In the genomic region with DNA sequence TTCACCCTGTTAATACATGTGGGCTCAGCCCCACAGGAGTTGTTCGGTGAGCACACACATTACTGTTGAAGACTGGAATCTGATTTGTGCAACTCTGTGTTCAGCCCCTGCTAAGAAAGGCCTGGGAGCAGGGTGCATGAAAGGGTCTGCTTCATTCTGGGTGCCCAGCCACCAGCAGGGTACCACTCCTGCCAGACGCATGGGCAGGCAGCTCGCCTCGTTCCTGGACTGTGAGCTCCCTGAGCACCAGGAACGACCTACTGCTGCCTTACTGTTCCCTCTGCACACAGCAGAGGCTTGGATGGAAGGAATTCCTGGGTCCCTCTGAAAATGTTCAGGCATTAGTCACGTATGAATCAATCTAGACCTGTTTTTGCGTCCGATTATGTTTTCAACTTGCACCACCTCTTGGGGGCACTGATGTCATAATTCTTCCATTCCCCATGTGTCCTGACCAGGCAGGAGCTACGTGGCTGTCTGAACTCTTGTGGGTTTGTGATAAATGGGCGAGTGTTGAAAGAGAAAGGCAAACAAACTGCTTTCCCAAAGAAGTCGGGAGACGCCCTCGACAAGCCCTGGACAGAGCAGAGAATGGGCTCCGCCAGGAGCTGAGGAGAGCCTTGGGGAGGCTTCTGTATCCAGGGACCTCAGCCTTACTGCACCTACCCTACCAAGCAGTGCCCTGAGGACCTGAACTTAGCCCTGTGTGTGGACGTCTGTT, we compare ENCODE assay signal across 8 cellular contexts.
DNase-seq lines count a peak whose midpoint lies in the region; ATAC-seq and TF ChIP-seq lines count a peak whose summit lies in the region.

No MANE protein-coding gene starts in this region.

- peaks cover 14 to 35% of the 10 kb centered on the region in 2 donors for H3K4me1 ChIP-seq in muscle layer of duodenum (ENCODE audit: control insufficient read depth in 1 of 2, insufficient read depth in 2 of 2, low read length in 2 of 2)

- in situ Hi-C loops in astrocyte of the spinal cord (cut with HindIII; ENCODE audit: low sequenced_read_pairs), result no loop called here

- no peak for TF ChIP-seq CTCF in GM12865 (IDR thresholded peaks at IDR 0.05; ENCODE audit: insufficient read depth, low read depth, low read length, missing control alignments)
- no peak for TF ChIP-seq CTCF in astrocyte of the spinal cord (IDR thresholded peaks at IDR 0.05; ENCODE audit: low read depth, low read length)

- peak overlapping the region; percentile 56 for H3K27ac ChIP-seq in muscle layer of duodenum (ENCODE audit: low read length)

- no peaks in the 10 kb centered on the region for H3K27me3 ChIP-seq in muscle layer of duodenum (ENCODE audit: low read depth, low read length)

- H3K4me3 ChIP-seq in GM12865 (ENCODE audit: low read depth, low read length), result no peak overlapping the region
- H3K4me3 ChIP-seq in astrocyte of the spinal cord (ENCODE audit: low read depth, low read length), result no peak overlapping the region
- H3K4me3 ChIP-seq in muscle layer of duodenum (ENCODE audit: low read depth in 1 of 2, low read length in 2 of 2), result peak overlapping the region; percentile 4 to 18

- TF ChIP-seq RAD21 in Ishikawa (IDR thresholded peaks at IDR 0.05; ENCODE audit: low read depth), result peak; percentile 34; the same call in 1 of the 2 replicates

- TF ChIP-seq EP300 in Ishikawa (IDR thresholded peaks at IDR 0.05; ENCODE audit: borderline replicate concordance), result no peak

- H3K9me3 ChIP-seq in muscle layer of duodenum (ENCODE audit: control insufficient read depth in 1 of 2, low read length in 2 of 2), result no peaks in the 10 kb centered on the region

- no peaks in the 10 kb centered on the region for H3K36me3 ChIP-seq in muscle layer of duodenum (ENCODE audit: control insufficient read depth in 1 of 2, insufficient read depth in 2 of 2, low read length in 2 of 2)

- ATAC-seq in HG02970 (IDR thresholded peaks at IDR 0.05; ENCODE audit: low FRiP score, unreplicated experiment), result no peak

- DNase-seq in GM12865 (ENCODE audit: low read depth), result peak; percentile 26
- peak; percentile 79 for DNase-seq in astrocyte of the spinal cord (ENCODE audit: low read depth, low spot score)
- DNase-seq in amniotic stem cell (lab: John Stamatoyannopoulos, UW), result no peak
- no peak for DNase-seq in activated gamma-delta T cell (lab: John Stamatoyannopoulos, UW)
- no peak for DNase-seq in stimulated activated CD4-positive, alpha-beta T cell treated with anti-CD3 and anti-CD28 coated beads, Interleukin-4, amount 100 ng/mL, for 1 hour

TF ChIP-seq in Ishikawa, 13 proteins besides CTCF, POLR2A, EP300 and RAD21:
- TF ChIP-seq EGR1 (IDR thresholded peaks at IDR 0.05), result no peak
- no peak for TF ChIP-seq ZBTB7A (IDR thresholded peaks at IDR 0.05; ENCODE audit: low read depth)
- TF ChIP-seq YY1 (IDR thresholded peaks at IDR 0.05; ENCODE audit: low read depth), result no peak
- TF ChIP-seq FOXM1 (IDR thresholded peaks at IDR 0.05; ENCODE audit: borderline replicate concordance, low read depth), result no peak
- TF ChIP-seq CREB1 (IDR thresholded peaks at IDR 0.05; ENCODE audit: low read depth), result no peak
- TF ChIP-seq, protein P1, sequence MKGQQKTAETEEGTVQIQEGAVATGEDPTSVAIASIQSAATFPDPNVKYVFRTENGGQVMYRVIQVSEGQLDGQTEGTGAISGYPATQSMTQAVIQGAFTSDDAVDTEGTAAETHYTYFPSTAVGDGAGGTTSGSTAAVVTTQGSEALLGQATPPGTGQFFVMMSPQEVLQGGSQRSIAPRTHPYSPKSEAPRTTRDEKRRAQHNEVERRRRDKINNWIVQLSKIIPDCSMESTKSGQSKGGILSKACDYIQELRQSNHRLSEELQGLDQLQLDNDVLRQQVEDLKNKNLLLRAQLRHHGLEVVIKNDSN (IDR thresholded peaks at IDR 0.05), result no peak
- TF ChIP-seq, protein P2, sequence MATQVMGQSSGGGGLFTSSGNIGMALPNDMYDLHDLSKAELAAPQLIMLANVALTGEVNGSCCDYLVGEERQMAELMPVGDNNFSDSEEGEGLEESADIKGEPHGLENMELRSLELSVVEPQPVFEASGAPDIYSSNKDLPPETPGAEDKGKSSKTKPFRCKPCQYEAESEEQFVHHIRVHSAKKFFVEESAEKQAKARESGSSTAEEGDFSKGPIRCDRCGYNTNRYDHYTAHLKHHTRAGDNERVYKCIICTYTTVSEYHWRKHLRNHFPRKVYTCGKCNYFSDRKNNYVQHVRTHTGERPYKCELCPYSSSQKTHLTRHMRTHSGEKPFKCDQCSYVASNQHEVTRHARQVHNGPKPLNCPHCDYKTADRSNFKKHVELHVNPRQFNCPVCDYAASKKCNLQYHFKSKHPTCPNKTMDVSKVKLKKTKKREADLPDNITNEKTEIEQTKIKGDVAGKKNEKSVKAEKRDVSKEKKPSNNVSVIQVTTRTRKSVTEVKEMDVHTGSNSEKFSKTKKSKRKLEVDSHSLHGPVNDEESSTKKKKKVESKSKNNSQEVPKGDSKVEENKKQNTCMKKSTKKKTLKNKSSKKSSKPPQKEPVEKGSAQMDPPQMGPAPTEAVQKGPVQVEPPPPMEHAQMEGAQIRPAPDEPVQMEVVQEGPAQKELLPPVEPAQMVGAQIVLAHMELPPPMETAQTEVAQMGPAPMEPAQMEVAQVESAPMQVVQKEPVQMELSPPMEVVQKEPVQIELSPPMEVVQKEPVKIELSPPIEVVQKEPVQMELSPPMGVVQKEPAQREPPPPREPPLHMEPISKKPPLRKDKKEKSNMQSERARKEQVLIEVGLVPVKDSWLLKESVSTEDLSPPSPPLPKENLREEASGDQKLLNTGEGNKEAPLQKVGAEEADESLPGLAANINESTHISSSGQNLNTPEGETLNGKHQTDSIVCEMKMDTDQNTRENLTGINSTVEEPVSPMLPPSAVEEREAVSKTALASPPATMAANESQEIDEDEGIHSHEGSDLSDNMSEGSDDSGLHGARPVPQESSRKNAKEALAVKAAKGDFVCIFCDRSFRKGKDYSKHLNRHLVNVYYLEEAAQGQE (IDR thresholded peaks at IDR 0.05; ENCODE audit: low read depth), result no peak
- no peak for TF ChIP-seq CEBPB (IDR thresholded peaks at IDR 0.05)
- TF ChIP-seq TEAD4 (IDR thresholded peaks at IDR 0.05), result no peak
- TF ChIP-seq, protein P3, sequence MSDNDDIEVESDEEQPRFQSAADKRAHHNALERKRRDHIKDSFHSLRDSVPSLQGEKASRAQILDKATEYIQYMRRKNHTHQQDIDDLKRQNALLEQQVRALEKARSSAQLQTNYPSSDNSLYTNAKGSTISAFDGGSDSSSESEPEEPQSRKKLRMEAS (IDR thresholded peaks at IDR 0.05), result no peak
- no peak for TF ChIP-seq NFIC (IDR thresholded peaks at IDR 0.05)
- TF ChIP-seq TCF12 (IDR thresholded peaks at IDR 0.05; ENCODE audit: low read depth), result no peak
- no peak for TF ChIP-seq TAF1 (IDR thresholded peaks at IDR 0.05; ENCODE audit: low read depth)

Comparison
In these comparisons a context has a peak if more than half of its experiments do, and no peak if none do; other contexts are left out.
1. DNase-seq: peak in GM12865 (single experiment) and astrocyte of the spinal cord (single experiment); none in amniotic stem cell (single experiment), activated gamma-delta T cell (single experiment) and stimulated activated CD4-positive, alpha-beta T cell treated with anti-CD3 and anti-CD28 coated beads, Interleukin-4, amount 100 ng/mL, for 1 hour (single experiment).
2. H3K4me3 ChIP-seq: peak in muscle layer of duodenum (2 of 2); none in GM12865 (single experiment) and astrocyte of the spinal cord (single experiment).